Comparison of ENCODE assay signal across 20 cellular contexts in genomic region chr15:50964075-50964474, GRCh38. TPM values are rescaled to one million over a fixed set of nuclear protein-coding genes. Genes with fewer than 3 reads are reported as not detected.
DNase-seq lines count a peak whose midpoint lies in the region; ATAC-seq, FAIRE-seq and TF ChIP-seq lines count a peak whose summit lies in the region.
"Had no signal": no experiment of that assay in that cellular context is flagged by ENCODE, and none has a peak within 500 bp of the region (broad histone marks: within the 10 kb centered on the region; RNA-seq: fewer than 3 reads in every experiment).

No MANE protein-coding gene starts in this region.

- RAD21 ChIA-PET in GM12878 (lab: Charles Lee; ENCODE audit: unreplicated experiment) = no interaction called here

- BruUV-seq in HepG2 (replicated peaks; lab: Mats Ljungman, UMichigan) = no TSS peak
- BruUV-seq in GM12878 (replicated peaks; lab: Mats Ljungman, UMichigan) = no TSS peak

- FAIRE-seq in HepG2 (lab: Jason Lieb, UNC) (no peak), GM12878 (lab: Jason Lieb, UNC) (no peak), small intestine (lab: Jason Lieb, UNC) (peak; percentile 36)
- FAIRE-seq: D721Med, GM12891, GM19239 had no signal

- H3K27ac Mint-ChIP-seq in activated CD4-positive, alpha-beta T cell treated with anti-CD3 and anti-CD28 coated beads, Interleukin-2, amount 10 ng/mL, durations not matched to agents 24 days and 14 days = no peak overlapping the region
- H3K27ac Mint-ChIP-seq: CD4-positive, alpha-beta T cell had no signal

- TF ChIP-seq EP300 in HepG2 (IDR thresholded peaks at IDR 0.05; ENCODE audit: low read depth in 2 of 2, low read length in 2 of 2) (no peak), HepG2 (CRISPR knock-in tag; IDR thresholded peaks at IDR 0.05; ENCODE audit: borderline replicate concordance) (no peak), GM12878 (IDR thresholded peaks at IDR 0.05; ENCODE audit: borderline replicate concordance in 1 of 2, control insufficient read depth in 1 of 2, low read depth in 2 of 2, low read length in 2 of 2) (no peak)

- SMC1A ChIA-PET in GM12878 (lab: Charles Lee; ENCODE audit: uncharacterized antibody, unreplicated experiment) = no interaction called here

- TF ChIP-seq RAD21 in HepG2 (CRISPR knock-in tag; IDR thresholded peaks at IDR 0.05) (no peak), GM12878 (IDR thresholded peaks at IDR 0.05; ENCODE audit: insufficient read depth, low read depth, low read length) (no peak)

- no peak overlapping the region for H3K9ac ChIP-seq in HepG2 (ENCODE audit: insufficient read depth, low read depth, low read length)
- no peak overlapping the region for H3K9ac ChIP-seq in GM12878 (ENCODE audit: control insufficient read depth, insufficient read depth, low read length)

- H3K36me3 ChIP-seq in HepG2 (replicated peaks in 1 of 2; ENCODE audit: control insufficient read depth in 1 of 2, insufficient read depth in 2 of 2, low read length in 2 of 2) = peaks cover 5 to 22% of the 10 kb centered on the region in 2 experiments; a peak in 4 of 5 replicates
- peaks cover 0 to 12% (median 3%) of the 10 kb centered on the region in 4 donors for H3K36me3 ChIP-seq in right lobe of liver
- H3K36me3 ChIP-seq in GM12878 (ENCODE audit: control insufficient read depth in 2 of 2, insufficient read depth in 2 of 2, low read length in 1 of 2) = no peaks in the 10 kb centered on the region; a peak in 1 of 4 replicates
- H3K36me3 ChIP-seq in small intestine (ENCODE audit: control insufficient read depth in 2 of 2, insufficient read depth in 2 of 2, low read length in 2 of 2) = peaks cover 0 to 5% of the 10 kb centered on the region in 2 donors

- H3K9me3 Mint-ChIP-seq in activated CD4-positive, alpha-beta T cell treated with anti-CD3 and anti-CD28 coated beads, Interleukin-2, amount 10 ng/mL, durations not matched to agents 24 days and 14 days = peaks cover 48% of the 10 kb centered on the region

- H3K4me1 ChIP-seq in HepG2 (ENCODE audit: insufficient read depth, low read length) (no peaks in the 10 kb centered on the region), right lobe of liver (no peaks in the 10 kb centered on the region), GM12878 (ENCODE audit: control insufficient read depth, insufficient read depth, low read length) (no peaks in the 10 kb centered on the region), small intestine (ENCODE audit: control insufficient read depth in 2 of 2, insufficient read depth in 1 of 2, low read depth in 1 of 2, low read length in 1 of 2) (no peaks in the 10 kb centered on the region)
- H3K4me1 ChIP-seq: BE2C, HAP-1 had no signal

- in situ Hi-C loops in HepG2 (cut with HindIII; ENCODE audit: extremely low pct_ligation_motif_present, low pct_unique_long_range_greater_than_20kb) = no loop called here
- in situ Hi-C loops in KBM-7 (cut with MboI; ENCODE audit: low pct_unique_long_range_greater_than_20kb, low sequenced_read_pairs) = no loop called here
- in situ Hi-C loops in GM12878 (cut with MboI) = no loop called here

- H3K79me2 ChIP-seq in HepG2 (ENCODE audit: insufficient read depth, low read length) (no peaks in the 10 kb centered on the region), GM12878 (ENCODE audit: control insufficient read depth, insufficient read depth, low read length) (no peaks in the 10 kb centered on the region)

- TF ChIP-seq CTCF in HepG2 (CRISPR knock-in tag; IDR thresholded peaks at IDR 0.05) (no peak), right lobe of liver (IDR thresholded peaks at IDR 0.05) (no peak), GM12878 (IDR thresholded peaks at IDR 0.05 in 2 of 3, conservative IDR thresholded peaks at IDR 0.05 in 1 of 3; ENCODE audit: control insufficient read depth in 2 of 3, extremely low read depth in 1 of 3, insufficient read depth in 1 of 3, low read depth in 3 of 3, low read length in 3 of 3) (no peak)

- H3K27me3 ChIP-seq in HepG2 (ENCODE audit: control insufficient read depth in 1 of 2, insufficient read depth in 2 of 2, low read length in 2 of 2) (no peaks in the 10 kb centered on the region), right lobe of liver (no peaks in the 10 kb centered on the region), GM12878 (replicated peaks in 1 of 2; ENCODE audit: control insufficient read depth in 2 of 2, insufficient read depth in 2 of 2, low read length in 1 of 2) (no peaks in the 10 kb centered on the region), small intestine (ENCODE audit: control insufficient read depth in 2 of 2, insufficient read depth in 2 of 2, low read length in 2 of 2) (no peaks in the 10 kb centered on the region)
- H3K27me3 ChIP-seq: BE2C had no signal

- TF ChIP-seq POLR2A in HepG2 (IDR thresholded peaks at IDR 0.05; ENCODE audit: insufficient read depth in 1 of 2, low read depth in 2 of 2, low read length in 2 of 2) (no peak), right lobe of liver (IDR thresholded peaks at IDR 0.05) (no peak), GM12878 (IDR thresholded peaks at IDR 0.05; ENCODE audit: low read depth, low read length) (no peak)

- no peak overlapping the region for H3K4me3 ChIP-seq in HepG2 (replicated peaks in 1 of 3; ENCODE audit: insufficient read depth in 1 of 3, low read depth in 2 of 3, low read length in 3 of 3)
- H3K4me3 ChIP-seq in right lobe of liver = no peak overlapping the region
- no peak overlapping the region for H3K4me3 ChIP-seq in GM12878
- H3K4me3 ChIP-seq in small intestine (ENCODE audit: low read depth in 1 of 2, low read length in 2 of 2) = no peak overlapping the region
- H3K4me3 ChIP-seq: HAP-1 had no signal

- H3K9me3 ChIP-seq in HepG2 (ENCODE audit: low read length) = peaks cover 31% of the 10 kb centered on the region; the same call in 1 of the 2 replicates
- no peaks in the 10 kb centered on the region for H3K9me3 ChIP-seq in right lobe of liver
- peaks cover 13% of the 10 kb centered on the region; the same call in 2 of the 3 replicates for H3K9me3 ChIP-seq in GM12878 (replicated peaks; ENCODE audit: control insufficient read depth, insufficient read depth, low read length)
- no peaks in the 10 kb centered on the region for H3K9me3 ChIP-seq in small intestine (ENCODE audit: control insufficient read depth, low read depth)
- H3K9me3 ChIP-seq: BE2C had no signal

- no peak overlapping the region for H3K27ac ChIP-seq in HepG2 (ENCODE audit: extremely low read length, insufficient read depth, low read length)
- no peak overlapping the region for H3K27ac ChIP-seq in right lobe of liver
- no peak overlapping the region for H3K27ac ChIP-seq in GM12878 (ENCODE audit: control insufficient read depth, insufficient read depth)
- H3K27ac ChIP-seq in small intestine (ENCODE audit: low read depth in 1 of 2, low read length in 1 of 2) = no peak overlapping the region

- peaks cover 79% of the 10 kb centered on the region for H3K36me3 Mint-ChIP-seq in activated CD4-positive, alpha-beta T cell treated with anti-CD3 and anti-CD28 coated beads, Interleukin-2, amount 10 ng/mL, durations not matched to agents 24 days and 14 days (ENCODE audit: low read depth)

- intact Hi-C loops in HepG2 (cut with micrococcal nuclease; ENCODE audit: unreplicated experiment) = no loop called here
- intact Hi-C loops in right lobe of liver (cut with DNase I) = no loop called here
- intact Hi-C loops in GM12878 (cut with micrococcal nuclease; ENCODE audit: unreplicated experiment) = no loop called here
- intact Hi-C loops in activated CD4-positive, alpha-beta T cell treated with anti-CD3 and anti-CD28 coated beads, Interleukin-2, amount 10 ng/mL, durations not matched to agents 24 days and 14 days (cut with micrococcal nuclease) = no loop called here

- H4K20me1 ChIP-seq in HepG2 (ENCODE audit: insufficient read depth, low read length) (no peaks in the 10 kb centered on the region), GM12878 (ENCODE audit: control insufficient read depth, insufficient read depth) (no peaks in the 10 kb centered on the region)

- H3K4me3 Mint-ChIP-seq in activated CD4-positive, alpha-beta T cell treated with anti-CD3 and anti-CD28 coated beads, Interleukin-2, amount 10 ng/mL, durations not matched to agents 24 days and 14 days = no peak overlapping the region
- H3K4me3 Mint-ChIP-seq: CD4-positive, alpha-beta T cell had no signal

- H3K4me2 ChIP-seq in HepG2 (ENCODE audit: low read depth, low read length) (no peak overlapping the region), GM12878 (ENCODE audit: control insufficient read depth, insufficient read depth) (no peak overlapping the region)

- H2AFZ ChIP-seq in HepG2 (ENCODE audit: low read length) (no peak overlapping the region), GM12878 (ENCODE audit: control insufficient read depth, low read depth, low read length) (no peak overlapping the region)

- no peaks in the 10 kb centered on the region for H3K27me3 Mint-ChIP-seq in activated CD4-positive, alpha-beta T cell treated with anti-CD3 and anti-CD28 coated beads, Interleukin-2, amount 10 ng/mL, durations not matched to agents 24 days and 14 days
- H3K27me3 Mint-ChIP-seq: CD4-positive, alpha-beta T cell had no signal

- POLR2A ChIA-PET in HepG2 (lab: Yijun Ruan, JAX) = interaction anchor here (0.7 kb wide), 1 partner anchor 39 kb away, joined by 3 read pairs; no protein-coding TSS in a partner anchor
- POLR2A ChIA-PET in GM12878 (lab: Charles Lee) = no interaction called here

- CTCF ChIA-PET in HepG2 (lab: Yijun Ruan, JAX; ENCODE audit: low intra/inter-chr PET ratio, low total read pairs) (no interaction called here), GM12878 (lab: Yijun Ruan, JAX) (interaction anchor here (0.5 kb wide), 1 partner anchor 13 kb away, joined by 3 read pairs; no protein-coding TSS in a partner anchor)

- ATAC-seq in HepG2 = no peak
- ATAC-seq in right lobe of liver = no peak
- ATAC-seq in GM12878 = no peak

- H3K4me1 Mint-ChIP-seq in activated CD4-positive, alpha-beta T cell treated with anti-CD3 and anti-CD28 coated beads, Interleukin-2, amount 10 ng/mL, durations not matched to agents 24 days and 14 days = no peaks in the 10 kb centered on the region

- DNase-seq in HepG2 (ENCODE audit: low spot score) (no peak), right lobe of liver (no peak), KBM-7 (peak; percentile 12), GM12878 (ENCODE audit: low read depth, low spot score) (no peak), small intestine (no peak), NCI-H82 treated with DMSO at 0.1 percent for 48 hours (lab: John Stamatoyannopoulos, UW; ENCODE audit: unreplicated experiment) (no peak)
- DNase-seq in activated CD4-positive, alpha-beta T cell treated with anti-CD3 and anti-CD28 coated beads, Interleukin-2, amount 10 ng/mL, durations not matched to agents 24 days and 14 days = no peak
- no peak for DNase-seq in stimulated activated CD8-positive, alpha-beta memory T cell treated with anti-CD3 and anti-CD28 coated beads, Interleukin-4, amount 100 ng/mL, for 48 hours
- DNase-seq: ACHN; BE2C; C1 segment of cervical spinal cord; Caco-2; CD4-positive, alpha-beta T cell; DMS79 treated with DMSO at 0.1 percent for 48 hours; IMR-90; KG1 had no signal

RNA-seq across cellular contexts. Expression of gene AP4E1, which starts 55.6 kb away (rescaled TPM):
- total RNA-seq in HepG2 (2016; rRNA removed; fragmentation: Illumina TruSeq; extraction: Trizol) = 7.8 and 11.8 TPM in 2 replicates
- 4.4 and 5.5 TPM in 2 replicates for total RNA-seq in HepG2 (2016; cell fraction: cytosol; rRNA removed; fragmentation: Illumina TruSeq; extraction: Trizol; ENCODE audit: low read depth)
- total RNA-seq in HepG2 (2016; cell fraction: insoluble cytoplasmic fraction; rRNA removed; fragmentation: Illumina TruSeq; extraction: Trizol) = 8.2 and 11.7 TPM in 2 replicates
- 5.1 and 6.9 TPM in 2 replicates for total RNA-seq in HepG2 (2016; cell fraction: membrane; rRNA removed; fragmentation: Illumina TruSeq; extraction: Trizol)
- 10.0 and 12.5 TPM in 2 replicates for total RNA-seq in HepG2 (2016; cell fraction: nucleus; rRNA removed; fragmentation: Illumina TruSeq; extraction: Trizol)
- polyA plus RNA-seq in HepG2 (2011; rRNA removed) = 2.1 and 2.2 TPM in 2 replicates
- 0.89 and 1.5 TPM in 2 replicates for polyA plus RNA-seq in HepG2 (2011; cell fraction: cytosol; rRNA removed)
- 1.5 and 1.7 TPM in 2 replicates for polyA plus RNA-seq in HepG2 (2011; cell fraction: nucleus; rRNA removed)
- polyA plus RNA-seq in HepG2 (2012) = 3.9 and 4.2 TPM in 2 replicates
- polyA plus RNA-seq in HepG2 (2016; cell fraction: cytosol; fragmentation: Illumina TruSeq; extraction: Trizol; ENCODE audit: low read depth) = 0.26 and 0.36 TPM in 2 replicates
- polyA plus RNA-seq in HepG2 (2016; cell fraction: insoluble cytoplasmic fraction; fragmentation: Illumina TruSeq; extraction: Trizol; ENCODE audit: low read depth) = 7.0 and 7.1 TPM in 2 replicates
- 1.3 and 1.5 TPM in 2 replicates for polyA plus RNA-seq in HepG2 (2016; cell fraction: membrane; fragmentation: Illumina TruSeq; extraction: Trizol; ENCODE audit: low read depth)
- polyA plus RNA-seq in HepG2 (2016; cell fraction: nucleus; fragmentation: Illumina TruSeq; extraction: Trizol; ENCODE audit: insufficient read depth, low read depth) = 8.5 and 9.2 TPM in 2 replicates
- 3.1 and 6.9 TPM in 2 replicates for polyA minus RNA-seq in HepG2 (2011; rRNA and poly(A)+ RNA removed; ENCODE audit: low replicate concordance)
- 3.9 and 4.6 TPM in 2 replicates for polyA minus RNA-seq in HepG2 (2011; cell fraction: cytosol; rRNA and poly(A)+ RNA removed)
- polyA minus RNA-seq in HepG2 (2011; cell fraction: nucleus; rRNA and poly(A)+ RNA removed) = 12.9 and 15.9 TPM in 2 replicates
- 1 to 10 TPM; 4.2 to 5.4 (median 5.0) TPM for total RNA-seq in right lobe of liver
- total RNA-seq in GM12878 (2013; cell fraction: nucleolus; rRNA removed) = 24.4 and 28.5 TPM in 2 replicates
- total RNA-seq in GM12878 (2014; rRNA removed) = 7.9 and 8.1 TPM in 2 replicates
- 10.8 and 11.1 TPM in 2 replicates for total RNA-seq in GM12878 (2014; rRNA removed; fragmentation: Illumina TruSeq; extraction: Trizol)
- 10.7 and 11.4 TPM in 2 replicates for total RNA-seq in GM12878 (2021)
- polyA plus RNA-seq in GM12878 (2011; ENCODE audit: low read depth) = 2.4 TPM
- 5.4 and 8.0 TPM in 2 replicates for polyA plus RNA-seq in GM12878 (2011; rRNA removed)
- polyA plus RNA-seq in GM12878 (2011; cell fraction: cytosol; rRNA removed) = 1.9 and 2.5 TPM in 2 replicates
- polyA plus RNA-seq in GM12878 (2011; cell fraction: nucleus; rRNA removed) = 1.9 and 2.8 TPM in 2 replicates
- 3.0 and 3.4 TPM in 2 replicates for polyA plus RNA-seq in GM12878 (2012)
- polyA plus RNA-seq in GM12878 (2014; fragmentation: Illumina TruSeq; extraction: Trizol) = 8.3 and 10.2 TPM in 2 replicates
- 1 to 10 TPM; 1.2 to 1.6 TPM for polyA plus RNA-seq in GM12878 (2014; fragmentation: Nextera tagmentation; extraction: Ambion mirVana)
- 4.2 and 5.4 TPM in 2 replicates for polyA plus RNA-seq in GM12878 (2014; rRNA removed)
- polyA plus RNA-seq in GM12878 (2016; fragmentation: Nextera tagmentation; extraction: Ambion mirVana) = 1 to 10 TPM; 6.7 TPM
- 5.6 and 9.5 TPM in 2 replicates for polyA minus RNA-seq in GM12878 (2011; rRNA and poly(A)+ RNA removed)
- 2.3 and 2.9 TPM in 2 replicates for polyA minus RNA-seq in GM12878 (2011; cell fraction: cytosol; rRNA and poly(A)+ RNA removed)
- polyA minus RNA-seq in GM12878 (2011; cell fraction: nucleus; rRNA and poly(A)+ RNA removed) = 4.1 and 5.7 TPM in 2 replicates
- polyA plus RNA-seq in small intestine = 1 to 10 TPM; 3.0 to 3.8 (median 3.5) TPM
- 16.5 TPM in 2 replicates for total RNA-seq in activated CD4-positive, alpha-beta T cell treated with anti-CD3 and anti-CD28 coated beads, Interleukin-2, amount 10 ng/mL, durations not matched to agents 24 days and 14 days

Comparison
In these comparisons a context has a peak if more than half of its experiments do, and no peak if none do; other contexts are left out.
1. Of the 75 proteins assayed by ChIP-seq in both HepG2 and GM12878: peak only in HepG2: none; only in GM12878: CBX5 and NBN; in both: none; in neither: 73.